Comparison of ENCODE assay signal across 28 cellular contexts in the genomic region with DNA sequence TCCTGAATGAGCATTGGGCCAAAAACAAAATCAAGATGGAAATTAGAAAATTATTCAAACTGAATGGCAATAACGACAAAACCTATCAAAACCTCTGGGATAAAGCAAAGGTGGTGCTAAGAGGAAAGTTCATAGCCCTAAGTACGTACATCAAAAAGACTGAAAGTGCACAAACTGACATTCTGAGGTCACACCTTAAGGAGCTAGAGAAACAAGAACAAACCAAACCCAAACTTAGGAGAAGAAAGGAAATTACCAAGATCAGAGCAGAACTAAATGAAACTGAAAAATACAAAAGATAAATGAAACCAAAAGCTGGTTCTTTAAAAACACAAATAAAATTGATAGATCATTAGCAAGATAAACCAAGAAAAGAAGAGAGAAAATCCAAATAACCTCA.
"Had no signal": no experiment of that assay in that cellular context is flagged by ENCODE, and none has a peak within 500 bp of the region (broad histone marks: within the 10 kb centered on the region; RNA-seq: fewer than 3 reads in every experiment).

No MANE protein-coding gene starts in this region.

- H3K9me3 ChIP-seq: colonic mucosa, gastrocnemius medialis had no signal

- ATAC-seq: effector memory CD8-positive, alpha-beta T cell; esophagus mucosa; foreskin keratinocyte; gastrocnemius medialis; gastroesophageal sphincter; heart left ventricle; heart right ventricle had no signal

- H3K4me1 ChIP-seq: colonic mucosa, esophagus muscularis mucosa, esophagus squamous epithelium, foreskin keratinocyte, gastrocnemius medialis, gastroesophageal sphincter, heart left ventricle, heart right ventricle had no signal

- H3K36me3 ChIP-seq: colonic mucosa, esophagus muscularis mucosa, esophagus squamous epithelium, gastrocnemius medialis, gastroesophageal sphincter, heart left ventricle, heart right ventricle had no signal

- H3K27ac ChIP-seq: colonic mucosa, coronary artery, dorsolateral prefrontal cortex, epithelial cell of prostate, esophagus muscularis mucosa, esophagus squamous epithelium, foreskin keratinocyte, gastrocnemius medialis, gastroesophageal sphincter, heart left ventricle, heart right ventricle had no signal

- H3K27me3 ChIP-seq: colonic mucosa, dorsolateral prefrontal cortex, esophagus muscularis mucosa, esophagus squamous epithelium, foreskin keratinocyte, gastrocnemius medialis, gastroesophageal sphincter, heart left ventricle, heart right ventricle had no signal

- DNase-seq: colonic mucosa; cortex of kidney; dermis blood vessel endothelial cell; dorsolateral prefrontal cortex; effector CD4-positive, alpha-beta T cell; effector CD8-positive, alpha-beta T cell; effector memory CD4-positive, alpha-beta T cell; effector memory CD8-positive, alpha-beta T cell; endodermal cell; erythroblast; esophagus squamous epithelium; foreskin fibroblast; foreskin keratinocyte; foreskin melanocyte; gastrocnemius medialis; glutamatergic neuron; head of caudate nucleus; heart left ventricle; heart right ventricle had no signal

- FAIRE-seq: endometrium, endothelial cell of umbilical vein, frontal cortex had no signal

- H3K27me3 Mint-ChIP-seq: dendritic cell treated with granulocyte-macrophage colony-stimulating factor and Interleukin-4, amounts not matched to agents 40 ng/mL and 50 ng/mL, for 4 days; effector memory CD8-positive, alpha-beta T cell had no signal

- H3K4me3 ChIP-seq: colonic mucosa, coronary artery, dorsolateral prefrontal cortex, esophagus muscularis mucosa, esophagus squamous epithelium, gastrocnemius medialis, gastroesophageal sphincter, heart left ventricle, heart right ventricle had no signal

- H3K27ac Mint-ChIP-seq: dendritic cell treated with granulocyte-macrophage colony-stimulating factor and Interleukin-4, amounts not matched to agents 40 ng/mL and 50 ng/mL, for 4 days; effector memory CD8-positive, alpha-beta T cell; endodermal cell had no signal

- H3K4me1 Mint-ChIP-seq: endodermal cell had no signal

- H3K4me3 Mint-ChIP-seq: dendritic cell treated with granulocyte-macrophage colony-stimulating factor and Interleukin-4, amounts not matched to agents 40 ng/mL and 50 ng/mL, for 4 days; effector memory CD8-positive, alpha-beta T cell; endodermal cell had no signal
